Comparison of ENCODE assay signal across 22 cellular contexts in genomic region chr9:115137511-115137910, GRCh38. TPM values are rescaled to one million over a fixed set of nuclear protein-coding genes. Genes with fewer than 3 reads are reported as not detected.
"Had no signal": no experiment of that assay in that cellular context is flagged by ENCODE, and none has a peak within 500 bp of the region (broad histone marks: within the 10 kb centered on the region; RNA-seq: fewer than 3 reads in every experiment).

No MANE protein-coding gene starts in this region.

- H3K27ac ChIP-seq: left lung, lower lobe of right lung, ovary, right atrium auricular region, right lobe of liver, suprapubic skin, thoracic aorta, tibial artery, upper lobe of right lung had no signal

- H3K27me3 ChIP-seq: left lung, ovary, right atrium auricular region, right lobe of liver, tibial artery, upper lobe of right lung had no signal

- H3K4me3 ChIP-seq: left lung, lower lobe of right lung, mucosa of descending colon, ovary, right atrium auricular region, right lobe of liver, suprapubic skin, thoracic aorta, tibial artery, upper lobe of right lung had no signal

- H3K4me1 ChIP-seq: left lung, lower lobe of right lung, right atrium auricular region, right lobe of liver, tibial artery, upper lobe of right lung had no signal

- ATAC-seq: left cardiac atrium; left lung; lower lobe of right lung; mucosa of descending colon; naive thymus-derived CD4-positive, alpha-beta T cell; natural killer cell treated with Interleukin-12 subunit alpha and Interleukin-12 subunit beta and Interleukin-15 and Interleukin-18, amount 100 ng/mL, for 72 hours; right lobe of liver; upper lobe of right lung had no signal

- H3K36me3 ChIP-seq: left lung, lower lobe of right lung, ovary, right atrium auricular region, right lobe of liver, suprapubic skin, thoracic aorta, tibial artery, upper lobe of right lung had no signal

- DNase-seq: hippocampal formation; kidney glomerular epithelial cell; left cardiac atrium; left lung; lower lobe of right lung; midbrain; mucosa of descending colon; naive thymus-derived CD4-positive, alpha-beta T cell; ovary; right lobe of liver; stimulated activated CD4-positive, alpha-beta T cell treated with anti-CD3 and anti-CD28 coated beads, Interleukin-12 subunit alpha, Interleukin-12 subunit beta, amount 100 ng/mL, for 4 hours; stimulated activated CD4-positive, alpha-beta T cell treated with anti-CD3 and anti-CD28 coated beads, Interleukin-15, amount 100 ng/mL, for 24 hours; stimulated activated CD4-positive, alpha-beta T cell treated with anti-CD3 and anti-CD28 coated beads, Interleukin-2, amount 100 ng/mL, for 24 hours; stimulated activated CD4-positive, alpha-beta T cell treated with anti-CD3 and anti-CD28 coated beads, Interleukin-4, amount 100 ng/mL, for 1 hour; stimulated activated naive CD4-positive, alpha-beta T cell; tibial artery; trophoblast cell; upper lobe of right lung had no signal

- H3K9me3 ChIP-seq: left lung, lower lobe of right lung, mucosa of descending colon, ovary, right lobe of liver, suprapubic skin, thoracic aorta, tibial artery, upper lobe of right lung had no signal

RNA-seq across cellular contexts. Expression of gene TNC, which starts 19.6 kb away (rescaled TPM):
- polyA plus RNA-seq: naive thymus-derived CD4-positive, alpha-beta T cell had no signal
